In the genomic region with DNA sequence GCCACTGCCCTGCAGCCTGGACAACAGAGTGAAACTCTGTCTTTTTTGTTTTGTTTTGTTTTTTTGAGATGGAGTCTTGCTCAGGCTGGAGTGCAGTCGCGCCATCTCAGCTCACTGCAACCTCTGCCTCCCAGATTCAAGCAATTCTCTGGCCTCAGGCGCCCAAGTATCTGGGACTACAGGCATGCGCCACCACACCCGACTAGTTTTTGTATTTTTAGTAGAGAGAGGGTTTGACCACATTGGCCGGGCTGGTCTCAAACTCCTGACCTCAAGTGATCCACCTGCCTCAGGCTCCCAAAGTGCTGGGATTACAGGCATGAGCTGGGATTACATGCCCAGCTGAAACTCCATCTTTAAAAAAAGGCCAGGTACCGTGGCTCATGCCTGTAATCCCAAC, we compare ENCODE assay signal across 2 cellular contexts. TPM values are rescaled to one million over a fixed set of nuclear protein-coding genes. Genes with fewer than 3 reads are reported as not detected.
"Had no signal": no experiment of that assay in that cellular context is flagged by ENCODE, and none has a peak within 500 bp of the region (broad histone marks: within the 10 kb centered on the region; RNA-seq: fewer than 3 reads in every experiment).

No MANE protein-coding gene starts in this region.

RNA-seq across cellular contexts. Expression of gene ITGB7, which starts 4.7 kb away (rescaled TPM):
- total RNA-seq: fibroblast of villous mesenchyme, frontal cortex had no signal
